8 cellular contexts compared by ENCODE assay signal in the genomic region with DNA sequence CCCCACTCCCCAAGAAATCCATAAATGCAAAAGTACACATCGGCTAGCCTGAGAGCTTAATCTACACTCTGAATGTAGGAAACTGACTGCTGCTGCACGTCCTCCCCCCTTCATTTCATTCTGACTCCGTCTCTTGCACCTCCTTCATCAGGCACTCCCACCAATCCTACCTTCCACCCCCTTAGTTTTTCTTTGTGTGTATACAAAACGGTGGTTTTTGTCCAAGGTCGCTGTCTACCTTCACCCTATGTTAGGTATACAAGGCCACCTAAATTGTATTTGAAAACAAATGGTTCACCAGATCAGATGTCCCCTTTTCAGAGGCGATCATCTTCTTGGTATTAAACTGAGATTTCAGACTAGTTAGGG. TPM values are rescaled to one million over a fixed set of nuclear protein-coding genes. Genes with fewer than 3 reads are reported as not detected.
DNase-seq lines count a peak whose midpoint lies in the region; ATAC-seq and TF ChIP-seq lines count a peak whose summit lies in the region.

No MANE protein-coding gene starts in this region.

- peak overlapping the region; percentile 7 for H3K27ac ChIP-seq in foreskin keratinocyte

- H3K4me1 ChIP-seq in foreskin keratinocyte: peaks cover 26% of the 10 kb centered on the region

- peak overlapping the region; percentile 82 for H3K4me3 ChIP-seq in WI38 (ENCODE audit: low read depth, low read length)

- DNase-seq in stimulated activated CD4-positive, alpha-beta T cell treated with anti-CD3 and anti-CD28 coated beads, Interleukin-4, amount 100 ng/mL, for 24 hours: peak; percentile 13
- no peak for DNase-seq in stimulated activated CD4-positive, alpha-beta T cell treated with anti-CD3 and anti-CD28 coated beads, Interleukin-4, amount 100 ng/mL, for 1 hour
- DNase-seq in foreskin keratinocyte (no peak), pons (ENCODE audit: low spot score) (peak; percentile 58), NCI-H2029 (lab: John Stamatoyannopoulos, UW) (no peak)
- DNase-seq in stimulated activated CD4-positive, alpha-beta T cell treated with anti-CD3 and anti-CD28 coated beads, Interleukin-1b, Interleukin-23, amount 100 ng/mL, for 48 hours: no peak

- no peaks in the 10 kb centered on the region for H3K27me3 ChIP-seq in foreskin keratinocyte

- TF ChIP-seq CTCF in WI38 (IDR thresholded peaks at IDR 0.05; ENCODE audit: low read depth, low read length) (no peak), foreskin keratinocyte (conservative IDR thresholded peaks at IDR 0.05) (no peak)

- ATAC-seq in foreskin keratinocyte (no peak), GM21723 (IDR thresholded peaks at IDR 0.05; ENCODE audit: unreplicated experiment) (no peak)

RNA-seq across cellular contexts. Expression of a gene that starts 1.9 kb away (rescaled TPM):
- total RNA-seq in foreskin keratinocyte: 42.0 and 43.9 TPM in 2 replicates
- 18.1 and 20.4 TPM in 2 replicates for polyA plus RNA-seq in foreskin keratinocyte

Comparison
In these comparisons a context has a peak if more than half of its experiments do, and no peak if none do; other contexts are left out.
1. DNase-seq: peak in stimulated activated CD4-positive, alpha-beta T cell treated with anti-CD3 and anti-CD28 coated beads, Interleukin-4, amount 100 ng/mL, for 24 hours (single experiment) and pons (single experiment); none in stimulated activated CD4-positive, alpha-beta T cell treated with anti-CD3 and anti-CD28 coated beads, Interleukin-4, amount 100 ng/mL, for 1 hour (single experiment), foreskin keratinocyte (0 of 2), stimulated activated CD4-positive, alpha-beta T cell treated with anti-CD3 and anti-CD28 coated beads, Interleukin-1b, Interleukin-23, amount 100 ng/mL, for 48 hours (single experiment) and NCI-H2029 (single experiment).